ENCODE assay signal across 8 cellular contexts in the genomic region with DNA sequence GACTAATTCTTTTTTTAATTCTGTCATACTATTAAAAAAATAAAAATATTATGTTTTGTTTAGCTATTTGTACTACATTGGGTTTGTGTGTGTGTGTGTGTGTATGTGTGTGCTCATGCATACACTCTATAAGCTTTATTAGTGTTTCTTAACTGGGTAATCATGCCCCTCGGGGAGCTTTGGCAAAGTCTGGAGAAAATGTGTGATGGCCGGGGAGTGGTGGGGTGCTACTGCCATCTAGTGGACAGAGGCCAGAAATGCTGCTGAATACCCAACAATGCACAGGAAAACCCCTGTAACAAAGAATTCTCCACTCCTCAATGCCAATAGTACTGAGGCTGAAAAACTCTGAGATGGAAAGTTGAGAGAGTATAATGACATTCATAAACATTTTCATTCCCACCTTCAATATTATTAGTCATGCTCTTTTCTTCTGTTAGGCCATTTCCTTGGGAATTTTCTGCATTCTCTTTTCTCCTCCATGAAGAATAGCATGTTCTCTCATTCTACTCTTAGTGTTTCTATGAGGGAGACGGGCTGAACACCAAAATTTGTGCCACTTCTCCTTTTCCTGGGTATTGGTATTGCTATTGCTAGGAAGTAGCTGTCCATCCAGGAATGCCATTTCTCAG.
A peak's percentile ranks its signal among the peaks of the same experiment; 100 is the strongest.
DNase-seq lines count a peak whose midpoint lies in the region; ATAC-seq and TF ChIP-seq lines count a peak whose summit lies in the region.

No MANE protein-coding gene starts in this region.

- H3K4me1 ChIP-seq in lung (ENCODE audit: control insufficient read depth in 2 of 2, insufficient read depth in 2 of 2, low read length in 2 of 2): no peaks in the 10 kb centered on the region

- H3K4me3 ChIP-seq in dorsolateral prefrontal cortex (peak overlapping the region in 3 of 59 donors; percentile 5 to 36 (median 21)), lung (no peak overlapping the region)

- H3K27me3 ChIP-seq in dorsolateral prefrontal cortex: no peaks in the 10 kb centered on the region
- no peaks in the 10 kb centered on the region for H3K27me3 ChIP-seq in lung (ENCODE audit: control insufficient read depth, insufficient read depth)

- peaks cover 0 to 3% of the 10 kb centered on the region in 2 donors for H3K9me3 ChIP-seq in lung (ENCODE audit: control insufficient read depth in 2 of 2, insufficient read depth in 1 of 2, low read length in 1 of 2)

- H3K36me3 ChIP-seq in lung (ENCODE audit: control insufficient read depth in 2 of 2, insufficient read depth in 2 of 2, low read length in 2 of 2): peaks cover 0 to 8% of the 10 kb centered on the region in 2 donors

- peak; percentile 79 for DNase-seq in AG20443 (ENCODE audit: low spot score)
- DNase-seq in NCI-H510A (lab: John Stamatoyannopoulos, UW): peak; percentile 0
- DNase-seq in activated CD4-positive, alpha-beta T cell treated with anti-CD3 and anti-CD28 coated beads, Interleukin-2, amount 50 U/mL, for 24 hours (ENCODE audit: low read depth in 1 of 2, low spot score in 1 of 2): peak; percentile 47 to 59
- DNase-seq in dorsolateral prefrontal cortex: peak in 9 of 10 donors; percentile 45 to 78 (median 55)
- DNase-seq in lung (ENCODE audit: low spot score): peak; percentile 56
- DNase-seq in stimulated activated CD8-positive, alpha-beta memory T cell treated with anti-CD3 and anti-CD28 coated beads, Interleukin-12 subunit alpha, Interleukin-12 subunit beta, amount 100 ng/mL, for 4 hours (ENCODE audit: low read depth): peak; percentile 23

- peak; percentile 66 to 99 (median 93) for TF ChIP-seq CTCF in dorsolateral prefrontal cortex (IDR thresholded peaks at IDR 0.05 in 54 of 56, conservative IDR thresholded peaks at IDR 0.05 in 2 of 56; ENCODE audit: low read depth in 1 of 56, partially characterized antibody in 56 of 56)
- peak; percentile 88 for TF ChIP-seq CTCF in lung (IDR thresholded peaks at IDR 0.05; ENCODE audit: control extremely low read depth, extremely low read depth)

- intact Hi-C loops in dorsolateral prefrontal cortex (cut with DNase I): loop anchor here (2.0 to 10.0 kb wide), 6 partner anchors 159 to 639 kb away; a partner anchor contains a TSS

- H3K27ac ChIP-seq in dorsolateral prefrontal cortex (no peak overlapping the region), lung (ENCODE audit: low read depth in 1 of 2, low read length in 1 of 2) (no peak overlapping the region)

- 16 to 21% methylated on average over 3 of the region's 3 CpGs for WGBS in lung, 2 donors

- ATAC-seq in GM18867 (IDR thresholded peaks at IDR 0.05; ENCODE audit: unreplicated experiment): peak; percentile 93
- peak; percentile 77 for ATAC-seq in HG03135 (IDR thresholded peaks at IDR 0.05; ENCODE audit: unreplicated experiment)
- peak; percentile 91 for ATAC-seq in lung (ENCODE audit: insufficient read depth, low FRiP score)

Comparison
In these comparisons a context has a peak if more than half of its experiments do, and no peak if none do; other contexts are left out.
1. DNase-seq: peak in every context shown above with its lines; median percentile 79 in AG20443; 56 in lung; 55 in dorsolateral prefrontal cortex; 53 in activated CD4-positive, alpha-beta T cell treated with anti-CD3 and anti-CD28 coated beads, Interleukin-2, amount 50 U/mL, for 24 hours; 23 in stimulated activated CD8-positive, alpha-beta memory T cell treated with anti-CD3 and anti-CD28 coated beads, Interleukin-12 subunit alpha, Interleukin-12 subunit beta, amount 100 ng/mL, for 4 hours; 0 in NCI-H510A.